In genomic region chr1:1329304-1330210, GRCh38 we compare ENCODE assay signal across 1 cellular context.
TF ChIP-seq lines count a peak whose summit lies in the region.

No MANE protein-coding gene starts in this region.

TF ChIP-seq in GM12891, 5 proteins besides CTCF, POLR2A, EP300 and RAD21:
- TF ChIP-seq PAX5 (IDR thresholded peaks at IDR 0.05; ENCODE audit: insufficient read depth, low read length, severe bottlenecking) = no peak
- TF ChIP-seq POLR2AphosphoS5 (IDR thresholded peaks at IDR 0.05; ENCODE audit: low read depth, low read length) = peak; percentile 47; the same call in 1 of the 2 replicates
